ENCODE assay signal across 1 cellular context in the genomic region with DNA sequence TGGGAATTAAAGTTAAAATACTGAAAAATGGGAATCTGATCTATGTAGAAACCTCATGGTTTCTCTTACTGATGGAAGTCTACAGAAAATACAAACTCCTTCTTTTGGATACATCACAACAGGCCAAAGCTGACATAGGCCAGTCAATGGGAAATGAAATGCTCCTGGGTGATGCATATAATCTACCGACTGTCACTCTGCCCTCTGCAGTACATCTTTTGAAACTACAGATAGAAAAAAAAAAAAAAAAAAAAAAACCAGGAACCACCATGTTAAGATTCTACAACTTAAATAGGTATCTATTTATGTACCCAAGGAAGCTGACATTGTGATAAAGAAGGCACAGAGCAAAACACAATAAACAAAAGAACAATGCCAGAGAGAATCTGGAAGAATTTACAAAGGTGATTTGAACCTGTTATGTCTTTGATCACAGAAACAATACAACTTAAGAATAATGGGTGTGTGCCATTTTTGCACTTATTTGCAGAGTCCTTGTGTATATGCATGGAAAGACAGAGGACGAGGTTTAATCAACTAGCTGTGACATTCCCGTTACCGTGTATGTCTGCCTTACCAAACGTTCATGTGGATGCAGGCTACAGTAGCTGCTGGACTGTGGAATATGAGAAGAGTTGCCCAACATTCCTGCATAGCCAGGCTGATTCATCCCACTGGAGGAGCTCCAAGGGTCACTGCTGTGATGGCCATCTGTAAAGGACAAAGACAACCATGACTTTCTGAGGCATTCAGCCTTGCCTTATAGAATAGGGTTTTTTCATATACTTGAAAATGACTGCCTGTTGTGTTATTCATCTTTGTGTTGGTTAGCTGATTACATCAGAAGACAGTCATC.
TF ChIP-seq lines count a peak whose summit lies in the region.

No MANE protein-coding gene starts in this region.

TF ChIP-seq in GM23338, 12 proteins besides CTCF, POLR2A, EP300 and RAD21 (continued from another document):
- TF ChIP-seq, protein P1, sequence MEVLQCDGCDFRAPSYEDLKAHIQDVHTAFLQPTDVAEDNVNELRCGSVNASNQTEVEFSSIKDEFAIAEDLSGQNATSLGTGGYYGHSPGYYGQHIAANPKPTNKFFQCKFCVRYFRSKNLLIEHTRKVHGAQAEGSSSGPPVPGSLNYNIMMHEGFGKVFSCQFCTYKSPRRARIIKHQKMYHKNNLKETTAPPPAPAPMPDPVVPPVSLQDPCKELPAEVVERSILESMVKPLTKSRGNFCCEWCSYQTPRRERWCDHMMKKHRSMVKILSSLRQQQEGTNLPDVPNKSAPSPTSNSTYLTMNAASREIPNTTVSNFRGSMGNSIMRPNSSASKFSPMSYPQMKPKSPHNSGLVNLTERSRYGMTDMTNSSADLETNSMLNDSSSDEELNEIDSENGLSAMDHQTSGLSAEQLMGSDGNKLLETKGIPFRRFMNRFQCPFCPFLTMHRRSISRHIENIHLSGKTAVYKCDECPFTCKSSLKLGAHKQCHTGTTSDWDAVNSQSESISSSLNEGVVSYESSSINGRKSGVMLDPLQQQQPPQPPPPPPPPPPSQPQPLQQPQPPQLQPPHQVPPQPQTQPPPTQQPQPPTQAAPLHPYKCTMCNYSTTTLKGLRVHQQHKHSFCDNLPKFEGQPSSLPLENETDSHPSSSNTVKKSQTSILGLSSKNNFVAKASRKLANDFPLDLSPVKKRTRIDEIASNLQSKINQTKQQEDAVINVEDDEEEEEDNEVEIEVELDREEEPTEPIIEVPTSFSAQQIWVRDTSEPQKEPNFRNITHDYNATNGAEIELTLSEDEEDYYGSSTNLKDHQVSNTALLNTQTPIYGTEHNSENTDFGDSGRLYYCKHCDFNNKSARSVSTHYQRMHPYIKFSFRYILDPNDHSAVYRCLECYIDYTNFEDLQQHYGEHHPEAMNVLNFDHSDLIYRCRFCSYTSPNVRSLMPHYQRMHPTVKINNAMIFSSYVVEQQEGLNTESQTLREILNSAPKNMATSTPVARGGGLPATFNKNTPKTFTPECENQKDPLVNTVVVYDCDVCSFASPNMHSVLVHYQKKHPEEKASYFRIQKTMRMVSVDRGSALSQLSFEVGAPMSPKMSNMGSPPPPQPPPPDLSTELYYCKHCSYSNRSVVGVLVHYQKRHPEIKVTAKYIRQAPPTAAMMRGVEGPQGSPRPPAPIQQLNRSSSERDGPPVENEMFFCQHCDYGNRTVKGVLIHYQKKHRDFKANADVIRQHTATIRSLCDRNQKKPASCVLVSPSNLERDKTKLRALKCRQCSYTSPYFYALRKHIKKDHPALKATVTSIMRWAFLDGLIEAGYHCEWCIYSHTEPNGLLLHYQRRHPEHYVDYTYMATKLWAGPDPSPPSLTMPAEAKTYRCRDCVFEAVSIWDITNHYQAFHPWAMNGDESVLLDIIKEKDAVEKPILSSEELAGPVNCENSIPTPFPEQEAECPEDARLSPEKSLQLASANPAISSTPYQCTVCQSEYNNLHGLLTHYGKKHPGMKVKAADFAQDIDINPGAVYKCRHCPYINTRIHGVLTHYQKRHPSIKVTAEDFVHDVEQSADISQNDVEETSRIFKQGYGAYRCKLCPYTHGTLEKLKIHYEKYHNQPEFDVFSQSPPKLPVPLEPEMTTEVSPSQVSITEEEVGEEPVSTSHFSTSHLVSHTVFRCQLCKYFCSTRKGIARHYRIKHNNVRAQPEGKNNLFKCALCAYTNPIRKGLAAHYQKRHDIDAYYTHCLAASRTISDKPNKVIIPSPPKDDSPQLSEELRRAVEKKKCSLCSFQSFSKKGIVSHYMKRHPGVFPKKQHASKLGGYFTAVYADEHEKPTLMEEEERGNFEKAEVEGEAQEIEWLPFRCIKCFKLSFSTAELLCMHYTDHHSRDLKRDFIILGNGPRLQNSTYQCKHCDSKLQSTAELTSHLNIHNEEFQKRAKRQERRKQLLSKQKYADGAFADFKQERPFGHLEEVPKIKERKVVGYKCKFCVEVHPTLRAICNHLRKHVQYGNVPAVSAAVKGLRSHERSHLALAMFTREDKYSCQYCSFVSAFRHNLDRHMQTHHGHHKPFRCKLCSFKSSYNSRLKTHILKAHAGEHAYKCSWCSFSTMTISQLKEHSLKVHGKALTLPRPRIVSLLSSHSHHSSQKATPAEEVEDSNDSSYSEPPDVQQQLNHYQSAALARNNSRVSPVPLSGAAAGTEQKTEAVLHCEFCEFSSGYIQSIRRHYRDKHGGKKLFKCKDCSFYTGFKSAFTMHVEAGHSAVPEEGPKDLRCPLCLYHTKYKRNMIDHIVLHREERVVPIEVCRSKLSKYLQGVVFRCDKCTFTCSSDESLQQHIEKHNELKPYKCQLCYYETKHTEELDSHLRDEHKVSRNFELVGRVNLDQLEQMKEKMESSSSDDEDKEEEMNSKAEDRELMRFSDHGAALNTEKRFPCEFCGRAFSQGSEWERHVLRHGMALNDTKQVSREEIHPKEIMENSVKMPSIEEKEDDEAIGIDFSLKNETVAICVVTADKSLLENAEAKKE (CRISPR knock-in tag; IDR thresholded peaks at IDR 0.05), result no peak
- TF ChIP-seq CREB1 (CRISPR knock-in tag; IDR thresholded peaks at IDR 0.05; ENCODE audit: low read depth) (no peak), EZH2phosphoT487 (IDR thresholded peaks at IDR 0.05; ENCODE audit: unreplicated experiment) (no peak), NANOG (IDR thresholded peaks at IDR 0.05; ENCODE audit: borderline replicate concordance) (no peak), ZNF331 (CRISPR knock-in tag; IDR thresholded peaks at IDR 0.05; ENCODE audit: low read depth) (no peak), JUNB (IDR thresholded peaks at IDR 0.05; ENCODE audit: unreplicated experiment) (no peak)
- TF ChIP-seq, protein P2, sequence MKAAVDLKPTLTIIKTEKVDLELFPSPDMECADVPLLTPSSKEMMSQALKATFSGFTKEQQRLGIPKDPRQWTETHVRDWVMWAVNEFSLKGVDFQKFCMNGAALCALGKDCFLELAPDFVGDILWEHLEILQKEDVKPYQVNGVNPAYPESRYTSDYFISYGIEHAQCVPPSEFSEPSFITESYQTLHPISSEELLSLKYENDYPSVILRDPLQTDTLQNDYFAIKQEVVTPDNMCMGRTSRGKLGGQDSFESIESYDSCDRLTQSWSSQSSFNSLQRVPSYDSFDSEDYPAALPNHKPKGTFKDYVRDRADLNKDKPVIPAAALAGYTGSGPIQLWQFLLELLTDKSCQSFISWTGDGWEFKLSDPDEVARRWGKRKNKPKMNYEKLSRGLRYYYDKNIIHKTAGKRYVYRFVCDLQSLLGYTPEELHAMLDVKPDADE (IDR thresholded peaks at IDR 0.05), result no peak
